In genomic region chr1:153717330-153717729, GRCh38 we compare ENCODE assay signal across 14 cellular contexts. TPM values are rescaled to one million over a fixed set of nuclear protein-coding genes. Genes with fewer than 3 reads are reported as not detected.
DNase-seq lines count a peak whose midpoint lies in the region; ATAC-seq lines count a peak whose summit lies in the region.
"Had no signal": no experiment of that assay in that cellular context is flagged by ENCODE, and none has a peak within 500 bp of the region (broad histone marks: within the 10 kb centered on the region; RNA-seq: fewer than 3 reads in every experiment).

No MANE protein-coding gene starts in this region.

- peak overlapping the region; percentile 21 for H3K27ac Mint-ChIP-seq in T-helper 1 cell treated with Interleukin-12 subunit alpha and Interleukin-12 subunit beta and Interleukin-4 antibody, amounts not matched to agents 30 μg/mL and 1 μg/mL, for 36 hours
- H3K27ac Mint-ChIP-seq in activated T-cell treated with anti-CD3 and anti-CD28 coated beads, Interleukin-2, amount 50 U/mL, for 72 hours: no peak overlapping the region
- H3K27ac Mint-ChIP-seq in activated T-helper 17 cell treated with anti-CD3 and anti-CD28 coated beads, Interleukin-2, amount 50 U/mL, for 72 hours: peak overlapping the region; percentile 82
- H3K27ac Mint-ChIP-seq in stimulated activated naive CD8-positive, alpha-beta T cell treated with anti-CD3 and anti-CD28 coated beads, Interleukin-15, amount 100 ng/mL, for 72 hours: no peak overlapping the region
- H3K27ac Mint-ChIP-seq: CD14-positive monocyte; CD4-positive, alpha-beta memory T cell; H9 had no signal

- H3K4me1 Mint-ChIP-seq in T-helper 1 cell treated with Interleukin-12 subunit alpha and Interleukin-12 subunit beta and Interleukin-4 antibody, amounts not matched to agents 30 μg/mL and 1 μg/mL, for 36 hours (ENCODE audit: low read depth): peaks cover 2% of the 10 kb centered on the region
- peaks cover 16% of the 10 kb centered on the region for H3K4me1 Mint-ChIP-seq in activated T-cell treated with anti-CD3 and anti-CD28 coated beads, Interleukin-2, amount 50 U/mL, for 72 hours (ENCODE audit: low read depth)
- H3K4me1 Mint-ChIP-seq in activated T-helper 17 cell treated with anti-CD3 and anti-CD28 coated beads, Interleukin-2, amount 50 U/mL, for 72 hours: peaks cover 5% of the 10 kb centered on the region
- H3K4me1 Mint-ChIP-seq in stimulated activated naive CD8-positive, alpha-beta T cell treated with anti-CD3 and anti-CD28 coated beads, Interleukin-15, amount 100 ng/mL, for 72 hours: peaks cover 10% of the 10 kb centered on the region
- H3K4me1 Mint-ChIP-seq: CD14-positive monocyte had no signal

- H3K36me3 Mint-ChIP-seq in T-helper 1 cell treated with Interleukin-12 subunit alpha and Interleukin-12 subunit beta and Interleukin-4 antibody, amounts not matched to agents 30 μg/mL and 1 μg/mL, for 36 hours (ENCODE audit: low read depth): no peaks in the 10 kb centered on the region
- H3K36me3 Mint-ChIP-seq in activated T-cell treated with anti-CD3 and anti-CD28 coated beads, Interleukin-2, amount 50 U/mL, for 72 hours (ENCODE audit: insufficient read depth in 2 of 2): no peaks in the 10 kb centered on the region
- no peaks in the 10 kb centered on the region for H3K36me3 Mint-ChIP-seq in activated T-helper 17 cell treated with anti-CD3 and anti-CD28 coated beads, Interleukin-2, amount 50 U/mL, for 72 hours (ENCODE audit: low read depth)
- H3K36me3 Mint-ChIP-seq: CD14-positive monocyte; CD4-positive, alpha-beta memory T cell had no signal

- ATAC-seq in activated T-cell treated with anti-CD3 and anti-CD28 coated beads, Interleukin-2, amount 50 U/mL, for 72 hours (replicated peaks in 1 of 2): peak; percentile 89 to 92
- ATAC-seq in activated T-helper 17 cell treated with anti-CD3 and anti-CD28 coated beads, Interleukin-2, amount 50 U/mL, for 72 hours (replicated peaks): peak; percentile 90
- ATAC-seq in stimulated activated naive CD8-positive, alpha-beta T cell treated with anti-CD3 and anti-CD28 coated beads, Interleukin-15, amount 100 ng/mL, for 72 hours: peak; percentile 88
- ATAC-seq: HepG2 had no signal

- H3K9me3 Mint-ChIP-seq in T-helper 1 cell treated with Interleukin-12 subunit alpha and Interleukin-12 subunit beta and Interleukin-4 antibody, amounts not matched to agents 30 μg/mL and 1 μg/mL, for 36 hours: no peaks in the 10 kb centered on the region
- H3K9me3 Mint-ChIP-seq in activated T-cell treated with anti-CD3 and anti-CD28 coated beads, Interleukin-2, amount 50 U/mL, for 72 hours: no peaks in the 10 kb centered on the region
- H3K9me3 Mint-ChIP-seq in activated T-helper 17 cell treated with anti-CD3 and anti-CD28 coated beads, Interleukin-2, amount 50 U/mL, for 72 hours: no peaks in the 10 kb centered on the region
- no peaks in the 10 kb centered on the region for H3K9me3 Mint-ChIP-seq in stimulated activated naive CD8-positive, alpha-beta T cell treated with anti-CD3 and anti-CD28 coated beads, Interleukin-15, amount 100 ng/mL, for 72 hours
- H3K9me3 Mint-ChIP-seq: CD4-positive, alpha-beta memory T cell; H9 had no signal

- no peak overlapping the region for H3K4me3 Mint-ChIP-seq in T-helper 1 cell treated with Interleukin-12 subunit alpha and Interleukin-12 subunit beta and Interleukin-4 antibody, amounts not matched to agents 30 μg/mL and 1 μg/mL, for 36 hours
- no peak overlapping the region for H3K4me3 Mint-ChIP-seq in activated T-cell treated with anti-CD3 and anti-CD28 coated beads, Interleukin-2, amount 50 U/mL, for 72 hours
- peak overlapping the region; percentile 4 for H3K4me3 Mint-ChIP-seq in activated T-helper 17 cell treated with anti-CD3 and anti-CD28 coated beads, Interleukin-2, amount 50 U/mL, for 72 hours
- no peak overlapping the region for H3K4me3 Mint-ChIP-seq in stimulated activated naive CD8-positive, alpha-beta T cell treated with anti-CD3 and anti-CD28 coated beads, Interleukin-15, amount 100 ng/mL, for 72 hours
- H3K4me3 Mint-ChIP-seq: CD14-positive monocyte; CD4-positive, alpha-beta memory T cell; H9 had no signal

- peaks cover 24% of the 10 kb centered on the region for H3K27me3 Mint-ChIP-seq in T-helper 1 cell treated with Interleukin-12 subunit alpha and Interleukin-12 subunit beta and Interleukin-4 antibody, amounts not matched to agents 30 μg/mL and 1 μg/mL, for 36 hours (ENCODE audit: low read depth)
- H3K27me3 Mint-ChIP-seq in activated T-cell treated with anti-CD3 and anti-CD28 coated beads, Interleukin-2, amount 50 U/mL, for 72 hours (ENCODE audit: low read depth): no peaks in the 10 kb centered on the region
- H3K27me3 Mint-ChIP-seq in activated T-helper 17 cell treated with anti-CD3 and anti-CD28 coated beads, Interleukin-2, amount 50 U/mL, for 72 hours: no peaks in the 10 kb centered on the region
- peaks cover 6% of the 10 kb centered on the region for H3K27me3 Mint-ChIP-seq in stimulated activated naive CD8-positive, alpha-beta T cell treated with anti-CD3 and anti-CD28 coated beads, Interleukin-15, amount 100 ng/mL, for 72 hours

- no peak for DNase-seq in T-helper 1 cell
- DNase-seq in activated T-cell treated with anti-CD3 and anti-CD28 coated beads, Interleukin-2, amount 50 U/mL, for 72 hours: no peak
- DNase-seq in activated T-cell treated with anti-CD3 and anti-CD28 coated beads for 4 hours: no peak
- DNase-seq in stimulated activated naive CD8-positive, alpha-beta T cell treated with anti-CD3 and anti-CD28 coated beads, Interleukin-15, amount 100 ng/mL, for 72 hours: no peak
- no peak for DNase-seq in A172 (ENCODE audit: low spot score)
- DNase-seq: Calu3; CD4-positive, alpha-beta memory T cell; DMS79 treated with DMSO at 0.1 percent for 48 hours; GF-D8; H9 had no signal

RNA-seq across cellular contexts. Expression of gene INTS3, which starts 10.5 kb away (rescaled TPM):
- total RNA-seq in activated T-cell treated with anti-CD3 and anti-CD28 coated beads, Interleukin-2, amount 50 U/mL, for 72 hours: 10 to 100 TPM; 62.6 to 70.8 TPM
- total RNA-seq in activated T-helper 17 cell treated with anti-CD3 and anti-CD28 coated beads, Interleukin-2, amount 50 U/mL, for 72 hours: 100 to 1,000 TPM in 1 of 2 donors, 10 to 100 TPM in 1; 49.5 to 103 TPM
- total RNA-seq in A172 (2014; rRNA removed; shearing (Covaris generic)): 43.6 and 44.7 TPM in 2 replicates

RNA-seq across cellular contexts. Expression of gene NPR1, which starts 38.8 kb away (rescaled TPM):
- total RNA-seq in activated T-cell treated with anti-CD3 and anti-CD28 coated beads, Interleukin-2, amount 50 U/mL, for 72 hours: under 1 TPM; 0.07 to 0.29 TPM
- under 1 TPM in 1 of 2 donors, not detected in 1; 0.19 TPM for total RNA-seq in activated T-helper 17 cell treated with anti-CD3 and anti-CD28 coated beads, Interleukin-2, amount 50 U/mL, for 72 hours
- total RNA-seq in A172 (2014; rRNA removed; shearing (Covaris generic)): 0.16 and 1.4 TPM in 2 replicates
- total RNA-seq: Calu3; CD4-positive, alpha-beta memory T cell; HepG2 had no signal

RNA-seq across cellular contexts. Expression of gene ILF2, which starts 46.5 kb away (rescaled TPM):
- 100 to 1,000 TPM; 245 to 312 TPM for total RNA-seq in activated T-cell treated with anti-CD3 and anti-CD28 coated beads, Interleukin-2, amount 50 U/mL, for 72 hours
- 100 to 1,000 TPM; 153 to 245 TPM for total RNA-seq in activated T-helper 17 cell treated with anti-CD3 and anti-CD28 coated beads, Interleukin-2, amount 50 U/mL, for 72 hours
- total RNA-seq in A172 (2014; rRNA removed; shearing (Covaris generic)): 578 and 601 TPM in 2 replicates

RNA-seq across cellular contexts. Expression of gene SLC27A3, which starts 57.9 kb away (rescaled TPM):
- 1 to 10 TPM; 5.6 to 8.3 TPM for total RNA-seq in activated T-cell treated with anti-CD3 and anti-CD28 coated beads, Interleukin-2, amount 50 U/mL, for 72 hours
- 1 to 10 TPM; 9.7 to 9.8 TPM for total RNA-seq in activated T-helper 17 cell treated with anti-CD3 and anti-CD28 coated beads, Interleukin-2, amount 50 U/mL, for 72 hours
- 1.8 and 2.2 TPM in 2 replicates for total RNA-seq in A172 (2014; rRNA removed; shearing (Covaris generic))

RNA-seq across cellular contexts. Expression of gene SNAPIN, which starts 58.8 kb away (rescaled TPM):
- total RNA-seq in activated T-cell treated with anti-CD3 and anti-CD28 coated beads, Interleukin-2, amount 50 U/mL, for 72 hours: 10 to 100 TPM; 31.1 to 31.8 TPM
- total RNA-seq in activated T-helper 17 cell treated with anti-CD3 and anti-CD28 coated beads, Interleukin-2, amount 50 U/mL, for 72 hours: 10 to 100 TPM; 27.3 to 29.0 TPM
- 150 and 158 TPM in 2 replicates for total RNA-seq in A172 (2014; rRNA removed; shearing (Covaris generic))

Comparison
In these comparisons a context has a peak if more than half of its experiments do, and no peak if none do; other contexts are left out.
1. H3K27ac Mint-ChIP-seq: peak in T-helper 1 cell treated with Interleukin-12 subunit alpha and Interleukin-12 subunit beta and Interleukin-4 antibody, amounts not matched to agents 30 μg/mL and 1 μg/mL, for 36 hours (single experiment) and activated T-helper 17 cell treated with anti-CD3 and anti-CD28 coated beads, Interleukin-2, amount 50 U/mL, for 72 hours (single experiment); none in activated T-cell treated with anti-CD3 and anti-CD28 coated beads, Interleukin-2, amount 50 U/mL, for 72 hours (single experiment) and stimulated activated naive CD8-positive, alpha-beta T cell treated with anti-CD3 and anti-CD28 coated beads, Interleukin-15, amount 100 ng/mL, for 72 hours (0 of 2).
2. Peak in every context shown above with its lines, with median percentiles within 50 percentile points of each other: ATAC-seq.